ENCODE assay signal across 8 cellular contexts in the genomic region with DNA sequence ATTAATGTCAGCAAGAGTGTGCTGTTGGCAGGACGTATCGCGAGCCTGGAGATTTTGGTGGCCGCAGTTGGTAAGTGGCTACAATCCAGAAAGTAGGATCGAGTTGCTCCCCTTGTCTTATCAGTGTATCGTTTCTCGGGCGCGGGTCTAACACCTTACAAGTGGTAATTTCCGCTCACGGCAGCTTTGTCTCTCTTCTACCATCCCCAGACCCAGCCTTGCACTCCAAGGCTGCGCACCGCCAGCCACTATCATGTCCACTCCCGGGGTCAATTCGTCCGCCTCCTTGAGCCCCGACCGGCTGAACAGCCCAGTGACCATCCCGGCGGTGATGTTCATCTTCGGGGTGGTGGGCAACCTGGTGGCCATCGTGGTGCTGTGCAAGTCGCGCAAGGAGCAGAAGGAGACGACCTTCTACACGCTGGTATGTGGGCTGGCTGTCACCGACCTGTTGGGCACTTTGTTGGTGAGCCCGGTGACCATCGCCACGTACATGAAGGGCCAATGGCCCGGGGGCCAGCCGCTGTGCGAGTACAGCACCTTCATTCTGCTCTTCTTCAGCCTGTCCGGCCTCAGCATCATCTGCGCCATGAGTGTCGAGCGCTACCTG. TPM values are rescaled to one million over a fixed set of nuclear protein-coding genes. Genes with fewer than 3 reads are reported as not detected.
DNase-seq lines count a peak whose midpoint lies in the region; ATAC-seq and TF ChIP-seq lines count a peak whose summit lies in the region.

No MANE protein-coding gene starts in this region.

- H2BK5ac ChIP-seq in mesendoderm (ENCODE audit: low read length): no peak overlapping the region

- no peak overlapping the region for H4K5ac ChIP-seq in mesendoderm (ENCODE audit: low read length)

- H3K27ac Mint-ChIP-seq in T-helper 2 cell treated with Interferon-gamma antibody and Interleukin-4, amounts not matched to agents 5 μg/mL and 100 μg/mL, for 36 hours: peak overlapping the region; percentile 99

- H3K23ac ChIP-seq in mesendoderm (ENCODE audit: low read length): no peak overlapping the region

- H3K27ac ChIP-seq in dorsolateral prefrontal cortex (peak overlapping the region in 8 of 59 donors; percentile 7 to 80 (median 54)), mesendoderm (ENCODE audit: low read depth, low read length) (no peak overlapping the region), thoracic aorta (no peak overlapping the region)

- TF ChIP-seq CTCF in dorsolateral prefrontal cortex (IDR thresholded peaks at IDR 0.05 in 54 of 56, conservative IDR thresholded peaks at IDR 0.05 in 2 of 56; ENCODE audit: low read depth in 1 of 56, partially characterized antibody in 56 of 56) (no peak), thoracic aorta (IDR thresholded peaks at IDR 0.05) (peak; percentile 17)

- no peak overlapping the region for H3K9ac ChIP-seq in mesendoderm (ENCODE audit: low read length)

- H2BK120ac ChIP-seq in mesendoderm (ENCODE audit: low read depth, low read length): no peak overlapping the region

- H3K4me1 ChIP-seq in mesendoderm (ENCODE audit: control insufficient read depth, low read depth, low read length) (peaks cover 3% of the 10 kb centered on the region), thoracic aorta (ENCODE audit: control insufficient read depth in 1 of 2, low read depth in 2 of 2) (peaks cover 0 to 15% of the 10 kb centered on the region in 2 donors)

- no peaks in the 10 kb centered on the region for H3K9me3 ChIP-seq in thoracic aorta

- H3K18ac ChIP-seq in mesendoderm (ENCODE audit: low read length): no peak overlapping the region

- no CpG with 5 or more reads among the region's 37 CpGs for WGBS in mesendoderm (ENCODE audit: extremely low coverage, insufficient coverage, low lambda C conversion rate)

- intact Hi-C loops in dorsolateral prefrontal cortex (cut with DNase I): loop anchor here in 1 of 2 donors (5.0 kb wide), 1 partner anchor 1099 kb away; no protein-coding TSS in a partner anchor

- no peak overlapping the region for H3K4ac ChIP-seq in mesendoderm (ENCODE audit: low read depth, low read length)

- no peak overlapping the region for H3K56ac ChIP-seq in mesendoderm (ENCODE audit: low read length)

- peaks cover 38% of the 10 kb centered on the region for H3K4me1 Mint-ChIP-seq in T-helper 2 cell treated with Interferon-gamma antibody and Interleukin-4, amounts not matched to agents 5 μg/mL and 100 μg/mL, for 36 hours (ENCODE audit: low read depth)

- no peaks in the 10 kb centered on the region for H3K79me1 ChIP-seq in mesendoderm (ENCODE audit: low read length)

- H3K36me3 Mint-ChIP-seq in T-helper 2 cell treated with Interferon-gamma antibody and Interleukin-4, amounts not matched to agents 5 μg/mL and 100 μg/mL, for 36 hours (ENCODE audit: low read depth): peaks cover 59% of the 10 kb centered on the region

- H3K79me2 ChIP-seq in mesendoderm (ENCODE audit: control insufficient read depth, insufficient read depth, low read length): no peaks in the 10 kb centered on the region

- ATAC-seq in GM19035 (IDR thresholded peaks at IDR 0.05; ENCODE audit: unreplicated experiment): peak; percentile 4
- ATAC-seq in thoracic aorta (ENCODE audit: insufficient number of reproducible peaks, low FRiP score, low read depth): no peak
- no peak for ATAC-seq in HG03439 (IDR thresholded peaks at IDR 0.05; ENCODE audit: unreplicated experiment)

- DNase-seq in T-helper 2 cell treated with Interferon-gamma antibody and Interleukin-4, amounts not matched to agents 5 μg/mL and 100 μg/mL, for 36 hours (ENCODE audit: low spot score): peak; percentile 49
- DNase-seq in dorsolateral prefrontal cortex (no peak), mesendoderm (peak; percentile 61), thoracic aorta (ENCODE audit: low spot score) (no peak), COR-L47 (lab: John Stamatoyannopoulos, UW) (no peak), NCI-H526 (lab: John Stamatoyannopoulos, UW) (no peak)

- H2BK15ac ChIP-seq in mesendoderm (replicated peaks; ENCODE audit: low read depth): no peak overlapping the region

- H3K27me3 ChIP-seq in dorsolateral prefrontal cortex: peaks cover 0 to 79% (median 53%) of the 10 kb centered on the region in 45 donors
- H3K27me3 ChIP-seq in mesendoderm (ENCODE audit: insufficient read depth, low read length, poor library complexity): peaks cover 11% of the 10 kb centered on the region
- no peaks in the 10 kb centered on the region for H3K27me3 ChIP-seq in thoracic aorta (replicated peaks; ENCODE audit: insufficient read depth)

- peak overlapping the region; percentile 93 for H3K4me3 Mint-ChIP-seq in T-helper 2 cell treated with Interferon-gamma antibody and Interleukin-4, amounts not matched to agents 5 μg/mL and 100 μg/mL, for 36 hours

- H3K4me2 ChIP-seq in mesendoderm (ENCODE audit: low read length): peak overlapping the region; percentile 69

- H4K8ac ChIP-seq in mesendoderm (ENCODE audit: low read depth, low read length): no peak overlapping the region

- no peaks in the 10 kb centered on the region for H3K9me3 Mint-ChIP-seq in T-helper 2 cell treated with Interferon-gamma antibody and Interleukin-4, amounts not matched to agents 5 μg/mL and 100 μg/mL, for 36 hours

- no peaks in the 10 kb centered on the region for H3K36me3 ChIP-seq in mesendoderm (ENCODE audit: control insufficient read depth, insufficient read depth, low read length)
- H3K36me3 ChIP-seq in thoracic aorta: no peaks in the 10 kb centered on the region

- H3K27me3 Mint-ChIP-seq in T-helper 2 cell treated with Interferon-gamma antibody and Interleukin-4, amounts not matched to agents 5 μg/mL and 100 μg/mL, for 36 hours (ENCODE audit: low read depth): no peaks in the 10 kb centered on the region

- no peak overlapping the region for H2AK5ac ChIP-seq in mesendoderm (ENCODE audit: low read length)

- H3K4me3 ChIP-seq in dorsolateral prefrontal cortex: peak overlapping the region in 58 of 59 donors; percentile 45 to 77 (median 67)
- H3K4me3 ChIP-seq in mesendoderm (ENCODE audit: low read length): no peak overlapping the region
- peak overlapping the region; percentile 94 for H3K4me3 ChIP-seq in thoracic aorta

RNA-seq across cellular contexts. Expression of gene PTGER4, which starts 1.1 kb away (rescaled TPM):
- 1 to 10 TPM in 96 of 120 experiments, under 1 TPM in 24; 0.46 to 6.9 (median 1.8) TPM for total RNA-seq in dorsolateral prefrontal cortex
- 3.7 TPM for polyA plus RNA-seq in mesendoderm (2013, experiment 1 of 2)
- polyA plus RNA-seq in mesendoderm (2013, experiment 2 of 2): 3.9 TPM
- total RNA-seq in thoracic aorta: 10 to 100 TPM; 13.8 to 45.9 TPM

Comparison
In these comparisons a context has a peak if more than half of its experiments do, and no peak if none do; other contexts are left out.
1. DNase-seq: peak in T-helper 2 cell treated with Interferon-gamma antibody and Interleukin-4, amounts not matched to agents 5 μg/mL and 100 μg/mL, for 36 hours (single experiment) and mesendoderm (single experiment); none in dorsolateral prefrontal cortex (0 of 10), thoracic aorta (single experiment), COR-L47 (single experiment) and NCI-H526 (0 of 2).